ENCODE assay signal across 29 cellular contexts in genomic region chr3:165040186-165040585, GRCh38. TPM values are rescaled to one million over a fixed set of nuclear protein-coding genes. Genes with fewer than 3 reads are reported as not detected.
DNase-seq lines count a peak whose midpoint lies in the region; ATAC-seq, FAIRE-seq and TF ChIP-seq lines count a peak whose summit lies in the region.
"Had no signal": no experiment of that assay in that cellular context is flagged by ENCODE, and none has a peak within 500 bp of the region (broad histone marks: within the 10 kb centered on the region; RNA-seq: fewer than 3 reads in every experiment).

No MANE protein-coding gene starts in this region.

- BruUV-seq in HCT116 (replicated peaks; lab: Mats Ljungman, UMichigan) (no TSS peak), K562 (replicated peaks; lab: Mats Ljungman, UMichigan) (no TSS peak)

- no peak overlapping the region for H3K9ac ChIP-seq in HCT116 (ENCODE audit: low read length)
- H3K9ac ChIP-seq in K562 (ENCODE audit: insufficient read depth in 1 of 2, low read depth in 2 of 2, low read length in 2 of 2), result no peak overlapping the region
- H3K9ac ChIP-seq: BLaER1 had no signal

- H3K79me2 ChIP-seq in HCT116 (ENCODE audit: insufficient read depth, low read length) (no peaks in the 10 kb centered on the region), K562 (ENCODE audit: control insufficient read depth, insufficient read depth, low read length) (no peaks in the 10 kb centered on the region)

- peak overlapping the region; percentile 38 for H2AFZ ChIP-seq in HCT116 (ENCODE audit: low read depth, low read length, poor library complexity, severe bottlenecking)
- H2AFZ ChIP-seq in K562 (ENCODE audit: low read depth, low read length), result no peak overlapping the region

- no peak for TF ChIP-seq EP300 in K562 (IDR thresholded peaks at IDR 0.05; ENCODE audit: low read length)

- intact Hi-C loops in HCT116 (cut with micrococcal nuclease), result no loop called here
- intact Hi-C loops in K562 (cut with micrococcal nuclease), result no loop called here

- ATAC-seq in HCT116 (no peak), K562 (no peak)
- ATAC-seq: GM12878 had no signal

- H3K4me1 ChIP-seq in HCT116 (ENCODE audit: control insufficient read depth in 1 of 2, insufficient read depth in 2 of 2, low read length in 2 of 2), result no peaks in the 10 kb centered on the region
- H3K4me1 ChIP-seq in K562 (replicated peaks in 1 of 2; ENCODE audit: control insufficient read depth in 2 of 2, insufficient read depth in 2 of 2, low read length in 2 of 2), result no peaks in the 10 kb centered on the region
- H3K4me1 ChIP-seq: BE2C, BLaER1 had no signal

- RAD21 ChIA-PET in HCT116 (lab: Charles Lee; ENCODE audit: low non-redundant PET in 1 of 2, low total read pairs in 2 of 2, uncharacterized antibody in 2 of 2, unreplicated experiment in 2 of 2), result no interaction called here

- no peak for FAIRE-seq in K562 (lab: Jason Lieb, UNC)
- FAIRE-seq: GM12878, GM12892, GM18507 had no signal

- H3K9me2 ChIP-seq in HCT116 (ENCODE audit: insufficient read depth), result no peaks in the 10 kb centered on the region; the same call in 1 of the 2 replicates

- CTCF ChIA-PET in HCT116 (lab: Charles Lee), result no interaction called here
- CTCF ChIA-PET in K562 (lab: Yijun Ruan, JAX; ENCODE audit: low intra/inter-chr PET ratio), result no interaction called here

- in situ Hi-C loops in K562 (cut with MboI), result no loop called here

- no peak for TF ChIP-seq RAD21 in HCT116 (IDR thresholded peaks at IDR 0.05; ENCODE audit: low read depth)
- no peak for TF ChIP-seq RAD21 in K562 (CRISPR knock-in tag; conservative IDR thresholded peaks at IDR 0.05 in 1 of 2, IDR thresholded peaks at IDR 0.05 in 1 of 2)

- H3K27me3 ChIP-seq in HCT116 (ENCODE audit: insufficient read depth, low read length), result no peaks in the 10 kb centered on the region
- H3K27me3 ChIP-seq in K562 (ENCODE audit: control insufficient read depth in 2 of 2, insufficient read depth in 2 of 2, low read length in 2 of 2), result no peaks in the 10 kb centered on the region
- H3K27me3 ChIP-seq: BE2C, BLaER1 had no signal

- H3K27ac ChIP-seq in HCT116 (ENCODE audit: low read depth, low read length) (no peak overlapping the region), K562 (ENCODE audit: extremely low read depth, low read depth, low read length) (no peak overlapping the region)
- H3K27ac ChIP-seq: BLaER1 had no signal

- H3K4me3 ChIP-seq in HCT116 (replicated peaks in 1 of 2; ENCODE audit: low read depth in 1 of 2, low read length in 2 of 2) (no peak overlapping the region), K562 (no peak overlapping the region)
- H3K4me3 ChIP-seq: BLaER1, GM12878 had no signal

- H4K20me1 ChIP-seq in HCT116 (ENCODE audit: insufficient read depth) (no peaks in the 10 kb centered on the region), K562 (replicated peaks; ENCODE audit: control insufficient read depth, insufficient read depth, low read length) (no peaks in the 10 kb centered on the region)
- H4K20me1 ChIP-seq: BLaER1 had no signal

- DNase-seq in HCT116 (ENCODE audit: low read depth, low spot score), result no peak
- peak; percentile 0 for DNase-seq in OCI-M1 (lab: John Stamatoyannopoulos, UW)
- DNase-seq in K562 (ENCODE audit: extremely low read depth in 1 of 4, low spot score in 3 of 4), result no peak
- DNase-seq in NCI-H2196 (lab: John Stamatoyannopoulos, UW; ENCODE audit: unreplicated experiment), result no peak
- no peak for DNase-seq in SIG-M5 (lab: John Stamatoyannopoulos, UW)
- DNase-seq: 8988T; ACHN; BE2C; C1 segment of cervical spinal cord; CD4-positive, alpha-beta memory T cell; CD4-positive, CD25-positive, alpha-beta regulatory T cell; CD8-positive, alpha-beta memory T cell; COR-L47; DMS 273 treated with DMSO at 0.1 percent for 48 hours; DMS153; DMS53; DMS79; DND-41; EL; GDM1 had no signal

- H3K9me3 ChIP-seq in HCT116 (ENCODE audit: control insufficient read depth in 1 of 2, insufficient read depth in 1 of 2, low read depth in 1 of 2, low read length in 2 of 2), result no peaks in the 10 kb centered on the region
- no peaks in the 10 kb centered on the region for H3K9me3 ChIP-seq in K562 (replicated peaks; ENCODE audit: control insufficient read depth, insufficient read depth, low read depth, low read length)
- H3K9me3 ChIP-seq: BE2C, BLaER1 had no signal

- WGBS in K562 (ENCODE audit: insufficient coverage, low coverage, missing lambda C conversion rate), result 0% methylated on average over 1 of the region's 1 CpG

- POLR2A ChIA-PET in HCT116 (lab: Charles Lee), result no interaction called here
- POLR2A ChIA-PET in K562 (lab: Yijun Ruan, JAX), result no interaction called here

- H3K36me3 ChIP-seq in HCT116 (ENCODE audit: control insufficient read depth in 1 of 2, insufficient read depth in 2 of 2, low read length in 2 of 2) (no peaks in the 10 kb centered on the region), K562 (ENCODE audit: control insufficient read depth, insufficient read depth, low read length) (no peaks in the 10 kb centered on the region)
- H3K36me3 ChIP-seq: BE2C, BLaER1 had no signal

- TF ChIP-seq CTCF in HCT116 (IDR thresholded peaks at IDR 0.05 in 2 of 3, conservative IDR thresholded peaks at IDR 0.05 in 1 of 3; ENCODE audit: borderline replicate concordance in 1 of 3, insufficient read depth in 1 of 3, low read depth in 2 of 3, low read length in 2 of 3), result no peak
- no peak for TF ChIP-seq CTCF in K562 (IDR thresholded peaks at IDR 0.05 in 2 of 3, conservative IDR thresholded peaks at IDR 0.05 in 1 of 3; ENCODE audit: insufficient read depth in 2 of 3, low read depth in 1 of 3, low read length in 3 of 3)

- H3K4me2 ChIP-seq in HCT116 (ENCODE audit: low read length) (no peak overlapping the region), K562 (ENCODE audit: insufficient read depth, low read length) (no peak overlapping the region)
- H3K4me2 ChIP-seq: BLaER1 had no signal

- TF ChIP-seq POLR2A in HCT116 (IDR thresholded peaks at IDR 0.05; ENCODE audit: borderline replicate concordance, extremely low read depth, insufficient read depth, insufficient read length) (no peak), K562 (conservative IDR thresholded peaks at IDR 0.05) (no peak)

- no peaks in the 10 kb centered on the region for H3K9me1 ChIP-seq in K562 (ENCODE audit: control insufficient read depth, insufficient read depth, low read length)

TF ChIP-seq in HCT116, 20 proteins besides CTCF, POLR2A, EP300 and RAD21 (continues in another document):
- no peak for TF ChIP-seq EGR1 (IDR thresholded peaks at IDR 0.05; ENCODE audit: low read depth)
- TF ChIP-seq SP1 (IDR thresholded peaks at IDR 0.05; ENCODE audit: low read depth), result no peak
- TF ChIP-seq ELF1 (IDR thresholded peaks at IDR 0.05; ENCODE audit: borderline replicate concordance, low read depth), result no peak
- TF ChIP-seq SIN3A (IDR thresholded peaks at IDR 0.05; ENCODE audit: low read depth), result no peak
- no peak for TF ChIP-seq CBX3 (IDR thresholded peaks at IDR 0.05; ENCODE audit: low read depth)
- TF ChIP-seq EZH2 (IDR thresholded peaks at IDR 0.05), result no peak
- no peak for TF ChIP-seq POLR2AphosphoS5 (IDR thresholded peaks at IDR 0.05; ENCODE audit: low read depth, low read length)
- no peak for TF ChIP-seq MAX (IDR thresholded peaks at IDR 0.05)
- no peak for TF ChIP-seq ZFX (IDR thresholded peaks at IDR 0.05)
- no peak for TF ChIP-seq JUND (IDR thresholded peaks at IDR 0.05)

TF ChIP-seq in K562, 482 proteins besides CTCF, POLR2A, EP300 and RAD21:
- no peak for TF ChIP-seq NKRF (IDR thresholded peaks at IDR 0.05; ENCODE audit: borderline replicate concordance)
- TF ChIP-seq SRSF1 (IDR thresholded peaks at IDR 0.05; ENCODE audit: low read depth, low read length), result no peak
- TF ChIP-seq PCBP2 (IDR thresholded peaks at IDR 0.05; ENCODE audit: low read depth, low read length, poor library complexity, severe bottlenecking), result peak; percentile 81
- peak; percentile 39 for TF ChIP-seq HNRNPK (IDR thresholded peaks at IDR 0.05; ENCODE audit: low read depth, low read length, poor library complexity, severe bottlenecking)
TF ChIP-seq in K562: peak in this region for 2.

RNA-seq across cellular contexts. Expression of gene SI, which starts 38.1 kb away (rescaled TPM):
- not detected for total RNA-seq in HCT116 (2021; ENCODE audit: unreplicated experiment)
- not detected in 2 replicates for polyA plus RNA-seq in HCT116 (2012)
- not detected in 2 replicates for total RNA-seq in K562 (2011; cell fraction: chromatin; rRNA removed; ENCODE audit: low replicate concordance)
- total RNA-seq in K562 (2011; cell fraction: nucleolus; rRNA removed), result not detected in 2 replicates
- not detected in 2 replicates for total RNA-seq in K562 (2011; cell fraction: nucleoplasm; rRNA removed)
- total RNA-seq in K562 (2014; rRNA removed), result not detected in 2 replicates
- not detected in 2 replicates for total RNA-seq in K562 (2014; rRNA removed; fragmentation: Illumina TruSeq; extraction: Trizol)
- not detected in 2 replicates for total RNA-seq in K562 (2015; rRNA removed; fragmentation: Illumina TruSeq; extraction: Trizol)
- total RNA-seq in K562 (2021), result not detected in 2 replicates
- not detected in 2 replicates for polyA plus RNA-seq in K562 (2011; rRNA removed)
- polyA plus RNA-seq in K562 (2011; cell fraction: cytosol; rRNA removed), result not detected in 2 replicates
- not detected in 2 replicates for polyA plus RNA-seq in K562 (2011; cell fraction: nucleus; rRNA removed)
- polyA plus RNA-seq in K562 (2012), result not detected in 2 replicates
- not detected in 2 replicates for polyA plus RNA-seq in K562 (2014; fragmentation: Illumina TruSeq; extraction: Trizol)
- polyA plus RNA-seq in K562 (2014; fragmentation: Nextera tagmentation; extraction: Ambion mirVana), result not detected
- polyA plus RNA-seq in K562 (2014; rRNA removed), result not detected in 2 replicates
- polyA minus RNA-seq in K562 (2011; rRNA and poly(A)+ RNA removed), result not detected in 2 replicates
- not detected in 2 replicates for polyA minus RNA-seq in K562 (2011; cell fraction: cytosol; rRNA and poly(A)+ RNA removed)
- not detected in 2 replicates for polyA minus RNA-seq in K562 (2011; cell fraction: nucleus; rRNA and poly(A)+ RNA removed)
- total RNA-seq: A673; CD4-positive, alpha-beta memory T cell; CD4-positive, CD25-positive, alpha-beta regulatory T cell; CD8-positive, alpha-beta memory T cell; Daoy; G401; GM12878 had no signal
- polyA plus RNA-seq: AG04450; CD14-positive monocyte; CD4-positive, alpha-beta memory T cell; CD4-positive, CD25-positive, alpha-beta regulatory T cell; CD8-positive, alpha-beta memory T cell had no signal
